Comparison of ENCODE assay signal across 10 cellular contexts in the genomic region with DNA sequence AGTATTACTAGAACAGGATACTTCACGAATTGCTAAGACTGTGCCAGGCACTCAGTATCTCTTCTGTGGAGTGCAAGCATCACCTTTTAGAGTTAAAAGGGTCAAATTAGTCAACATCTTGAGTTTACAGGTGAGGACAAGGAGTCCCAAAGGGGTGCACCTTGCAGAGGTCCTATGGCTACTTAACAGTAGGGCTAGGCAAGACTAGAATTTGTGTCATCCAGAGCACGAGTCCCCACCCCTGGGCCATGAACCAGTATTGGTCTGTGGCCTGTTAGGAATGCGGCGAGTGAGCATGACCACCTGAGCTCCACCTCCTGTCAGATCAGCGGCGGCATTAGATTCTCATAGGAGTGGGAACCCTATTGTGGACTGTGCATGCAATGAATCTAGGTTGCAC. TPM values are rescaled to one million over a fixed set of nuclear protein-coding genes. Genes with fewer than 3 reads are reported as not detected.
A peak's percentile ranks its signal among the peaks of the same experiment; 100 is the strongest.
DNase-seq lines count a peak whose midpoint lies in the region; ATAC-seq and TF ChIP-seq lines count a peak whose summit lies in the region.
"Had no signal": no experiment of that assay in that cellular context is flagged by ENCODE, and none has a peak within 500 bp of the region (broad histone marks: within the 10 kb centered on the region; RNA-seq: fewer than 3 reads in every experiment).

No MANE protein-coding gene starts in this region.

- peak overlapping the region; percentile 5 for H3K27ac ChIP-seq in cingulate gyrus (ENCODE audit: low read depth, low read length)
- peak overlapping the region; percentile 77 for H3K27ac ChIP-seq in muscle layer of colon (ENCODE audit: low read depth, low read length)
- H3K27ac ChIP-seq in upper lobe of left lung = peak overlapping the region; percentile 76 to 88 (median 85)
- no peak overlapping the region for H3K27ac ChIP-seq in caudate nucleus (ENCODE audit: low read depth, low read length)

- POLR2A ChIA-PET in activated CD4-positive, alpha-beta memory T cell treated with anti-CD3 and anti-CD28 coated beads for 36 hours (lab: Charles Lee) = interaction anchor here (2.8 kb wide), 1 partner anchor 11 kb away, joined by 31 read pairs; a partner anchor contains a TSS
- POLR2A ChIA-PET in activated CD4-positive, alpha-beta memory T cell treated with anti-CD3 and anti-CD28 coated beads, Interleukin-2, amount 10 ng/mL, durations not matched to agents 7 days and 5 days (lab: Charles Lee) = no interaction called here

- H3K27me3 Mint-ChIP-seq in activated CD4-positive, alpha-beta memory T cell treated with anti-CD3 and anti-CD28 coated beads for 36 hours = no peaks in the 10 kb centered on the region
- peaks cover 3% of the 10 kb centered on the region for H3K27me3 Mint-ChIP-seq in activated CD4-positive, alpha-beta memory T cell treated with anti-CD3 and anti-CD28 coated beads, Interleukin-2, amount 10 ng/mL, durations not matched to agents 7 days and 5 days

- peak overlapping the region; percentile 1 for H3K9ac ChIP-seq in muscle layer of colon (ENCODE audit: low read length)

- intact Hi-C loops in activated CD4-positive, alpha-beta memory T cell treated with anti-CD3 and anti-CD28 coated beads for 36 hours (cut with micrococcal nuclease) = loop anchor here (2.0 kb wide), 1 partner anchor 55 kb away; no protein-coding TSS in a partner anchor

- H3K4me3 Mint-ChIP-seq in activated CD4-positive, alpha-beta memory T cell treated with anti-CD3 and anti-CD28 coated beads for 36 hours = no peak overlapping the region
- H3K4me3 Mint-ChIP-seq in activated CD4-positive, alpha-beta memory T cell treated with anti-CD3 and anti-CD28 coated beads, Interleukin-2, amount 10 ng/mL, durations not matched to agents 7 days and 5 days = no peak overlapping the region
- H3K4me3 Mint-ChIP-seq: stimulated activated memory B cell treated with anti-CD40 and anti-IgM and Interleukin-4, amounts not matched to agents 10 μg/mL and 1 μg/mL and 100 μg/mL, for 72 hours had no signal

- no peaks in the 10 kb centered on the region for H3K27me3 ChIP-seq in muscle layer of colon (ENCODE audit: control insufficient read depth in 1 of 2, insufficient read depth in 2 of 2, low read length in 2 of 2)
- H3K27me3 ChIP-seq in upper lobe of left lung = no peaks in the 10 kb centered on the region

- peaks cover 38% of the 10 kb centered on the region for H3K4me1 Mint-ChIP-seq in activated CD4-positive, alpha-beta memory T cell treated with anti-CD3 and anti-CD28 coated beads for 36 hours (ENCODE audit: low read depth)
- peaks cover 29% of the 10 kb centered on the region for H3K4me1 Mint-ChIP-seq in activated CD4-positive, alpha-beta memory T cell treated with anti-CD3 and anti-CD28 coated beads, Interleukin-2, amount 10 ng/mL, durations not matched to agents 7 days and 5 days
- H3K4me1 Mint-ChIP-seq: stimulated activated memory B cell treated with anti-CD40 and anti-IgM and Interleukin-4, amounts not matched to agents 10 μg/mL and 1 μg/mL and 100 μg/mL, for 72 hours had no signal

- H3K36me3 Mint-ChIP-seq in activated CD4-positive, alpha-beta memory T cell treated with anti-CD3 and anti-CD28 coated beads for 36 hours = no peaks in the 10 kb centered on the region
- H3K36me3 Mint-ChIP-seq in activated CD4-positive, alpha-beta memory T cell treated with anti-CD3 and anti-CD28 coated beads, Interleukin-2, amount 10 ng/mL, durations not matched to agents 7 days and 5 days (ENCODE audit: low read depth) = no peaks in the 10 kb centered on the region
- H3K36me3 Mint-ChIP-seq: stimulated activated memory B cell treated with anti-CD40 and anti-IgM and Interleukin-4, amounts not matched to agents 10 μg/mL and 1 μg/mL and 100 μg/mL, for 72 hours had no signal

- CTCF ChIA-PET in activated CD4-positive, alpha-beta memory T cell treated with anti-CD3 and anti-CD28 coated beads for 36 hours (lab: Charles Lee) = interaction anchor here (2.9 kb wide), 1 partner anchor 11 kb away, joined by 12 read pairs; a partner anchor contains a TSS
- CTCF ChIA-PET in activated CD4-positive, alpha-beta memory T cell treated with anti-CD3 and anti-CD28 coated beads, Interleukin-2, amount 10 ng/mL, durations not matched to agents 7 days and 5 days (lab: Charles Lee) = no interaction called here

- H3K4me3 ChIP-seq in muscle layer of colon (ENCODE audit: low read depth in 1 of 2, low read length in 2 of 2) = no peak overlapping the region
- no peak overlapping the region for H3K4me3 ChIP-seq in upper lobe of left lung

- peaks cover 49% of the 10 kb centered on the region for H3K4me1 ChIP-seq in muscle layer of colon (ENCODE audit: insufficient read depth, low read length)
- H3K4me1 ChIP-seq in upper lobe of left lung = peaks cover 18 to 38% (median 25%) of the 10 kb centered on the region in 4 donors

- no peaks in the 10 kb centered on the region for H3K36me3 ChIP-seq in muscle layer of colon (ENCODE audit: insufficient read depth, low read length)
- H3K36me3 ChIP-seq in upper lobe of left lung = no peaks in the 10 kb centered on the region

- TF ChIP-seq CTCF in upper lobe of left lung (IDR thresholded peaks at IDR 0.05) = no peak

- H3K9me3 Mint-ChIP-seq in activated CD4-positive, alpha-beta memory T cell treated with anti-CD3 and anti-CD28 coated beads for 36 hours = no peaks in the 10 kb centered on the region
- no peaks in the 10 kb centered on the region for H3K9me3 Mint-ChIP-seq in activated CD4-positive, alpha-beta memory T cell treated with anti-CD3 and anti-CD28 coated beads, Interleukin-2, amount 10 ng/mL, durations not matched to agents 7 days and 5 days
- H3K9me3 Mint-ChIP-seq: stimulated activated memory B cell treated with anti-CD40 and anti-IgM and Interleukin-4, amounts not matched to agents 10 μg/mL and 1 μg/mL and 100 μg/mL, for 72 hours had no signal

- H3K9me3 ChIP-seq in muscle layer of colon (ENCODE audit: low read length) (no peaks in the 10 kb centered on the region), upper lobe of left lung (no peaks in the 10 kb centered on the region)

- ATAC-seq in upper lobe of left lung (ENCODE audit: low FRiP score in 2 of 2) (peak in 1 of 2 donors; percentile 84), GM18519 (IDR thresholded peaks at IDR 0.05; ENCODE audit: low FRiP score, unreplicated experiment) (no peak)
- ATAC-seq: stimulated activated memory B cell treated with anti-CD40 and anti-IgM and Interleukin-4, amounts not matched to agents 10 μg/mL and 1 μg/mL and 100 μg/mL, for 72 hours had no signal

- TF ChIP-seq POLR2A in upper lobe of left lung (IDR thresholded peaks at IDR 0.05) = peak in 2 of 4 donors; percentile 21 to 26

- TF ChIP-seq EP300 in upper lobe of left lung (IDR thresholded peaks at IDR 0.05) = peak; percentile 6 to 94 (median 65)

- DNase-seq in activated CD4-positive, alpha-beta memory T cell treated with anti-CD3 and anti-CD28 coated beads for 36 hours = no peak
- DNase-seq in activated CD4-positive, alpha-beta memory T cell treated with anti-CD3 and anti-CD28 coated beads, Interleukin-2, amount 10 ng/mL, durations not matched to agents 7 days and 5 days = no peak
- peak in 1 of 2 donors; percentile 78 for DNase-seq in upper lobe of left lung
- DNase-seq in caudate nucleus (lab: John Stamatoyannopoulos, UW) = no peak
- DNase-seq in GOT3 (lab: John Stamatoyannopoulos, UW) = no peak
- DNase-seq: DND-41 had no signal

- 85 to 95% methylated on average over 6 of the region's 6 CpGs for WGBS in upper lobe of left lung, 2 donors

- H3K27ac Mint-ChIP-seq in activated CD4-positive, alpha-beta memory T cell treated with anti-CD3 and anti-CD28 coated beads for 36 hours = peak overlapping the region; percentile 19
- no peak overlapping the region for H3K27ac Mint-ChIP-seq in activated CD4-positive, alpha-beta memory T cell treated with anti-CD3 and anti-CD28 coated beads, Interleukin-2, amount 10 ng/mL, durations not matched to agents 7 days and 5 days
- H3K27ac Mint-ChIP-seq: stimulated activated memory B cell treated with anti-CD40 and anti-IgM and Interleukin-4, amounts not matched to agents 10 μg/mL and 1 μg/mL and 100 μg/mL, for 72 hours had no signal

RNA-seq across cellular contexts. Expression of a gene that starts 10.5 kb away (rescaled TPM):
- 10 to 100 TPM; 91.2 to 94.3 TPM for total RNA-seq in activated CD4-positive, alpha-beta memory T cell treated with anti-CD3 and anti-CD28 coated beads for 36 hours
- total RNA-seq in activated CD4-positive, alpha-beta memory T cell treated with anti-CD3 and anti-CD28 coated beads, Interleukin-2, amount 10 ng/mL, durations not matched to agents 7 days and 5 days = 100 to 1,000 TPM; 104 to 109 TPM
- total RNA-seq in upper lobe of left lung = 100 to 1,000 TPM; 235 to 735 (median 513) TPM

RNA-seq across cellular contexts. Expression of a gene that starts 28.2 kb away (rescaled TPM):
- under 1 TPM; 0.34 to 0.36 TPM for total RNA-seq in activated CD4-positive, alpha-beta memory T cell treated with anti-CD3 and anti-CD28 coated beads for 36 hours
- 1 to 10 TPM; 2.7 to 3.2 TPM for total RNA-seq in activated CD4-positive, alpha-beta memory T cell treated with anti-CD3 and anti-CD28 coated beads, Interleukin-2, amount 10 ng/mL, durations not matched to agents 7 days and 5 days
- 1 to 10 TPM in 4 of 6 donors, under 1 TPM in 1, not detected in 1; 0.97 to 5.2 (median 2.9) TPM for total RNA-seq in upper lobe of left lung
